Comparison of ENCODE assay signal across 13 cellular contexts in the genomic region with DNA sequence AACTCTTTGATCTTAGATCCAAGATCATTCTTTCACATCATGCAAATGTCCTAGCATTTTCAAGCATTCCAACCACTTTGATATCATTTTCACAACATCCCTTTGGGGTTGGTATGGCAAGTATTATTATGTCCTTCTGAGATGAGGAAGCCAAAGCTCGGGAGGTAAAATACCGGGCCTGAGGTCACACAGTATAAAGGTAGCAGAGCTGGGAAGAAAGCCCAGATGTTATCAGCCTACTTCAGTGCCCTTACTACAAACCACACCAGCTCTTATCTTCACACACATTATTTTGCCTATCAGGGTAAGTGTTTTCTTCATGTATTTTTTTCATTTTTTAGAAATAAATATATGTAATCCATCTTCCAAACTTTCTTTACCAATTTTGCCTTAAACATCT. TPM values are rescaled to one million over a fixed set of nuclear protein-coding genes. Genes with fewer than 3 reads are reported as not detected.
"Had no signal": no experiment of that assay in that cellular context is flagged by ENCODE, and none has a peak within 500 bp of the region (broad histone marks: within the 10 kb centered on the region; RNA-seq: fewer than 3 reads in every experiment).

No MANE protein-coding gene starts in this region.

- H3K9me3 ChIP-seq: heart right ventricle, right atrium auricular region had no signal

- H3K36me3 ChIP-seq: heart right ventricle, right atrium auricular region had no signal

- H3K4me2 ChIP-seq: smooth muscle cell had no signal

- FAIRE-seq: urothelium cell line had no signal

- DNase-seq: cortex of kidney; dorsolateral prefrontal cortex; effector CD8-positive, alpha-beta T cell; heart right ventricle; hypothalamus; kidney glomerular epithelial cell; natural killer cell; stimulated activated CD4-positive, alpha-beta T cell treated with anti-CD3 and anti-CD28 coated beads, Interleukin-2, amount 100 ng/mL, for 48 hours; stimulated activated naive CD4-positive, alpha-beta T cell treated with Interleukin-2 at 50 U/mL for 16 hours had no signal

- H3K27ac ChIP-seq: dorsolateral prefrontal cortex, heart right ventricle, right atrium auricular region had no signal

- H3K4me3 ChIP-seq: dorsolateral prefrontal cortex, heart right ventricle, right atrium auricular region, smooth muscle cell had no signal

- H3K27me3 ChIP-seq: right atrium auricular region had no signal

RNA-seq across cellular contexts. Expression of gene B4GALT6, which starts 4.2 kb away (rescaled TPM):
- total RNA-seq: myocyte had no signal
